7 cellular contexts compared by ENCODE assay signal in genomic region chr19:33933931-33934330, GRCh38.
"Had no signal": no experiment of that assay in that cellular context is flagged by ENCODE, and none has a peak within 500 bp of the region (broad histone marks: within the 10 kb centered on the region; RNA-seq: fewer than 3 reads in every experiment).

No MANE protein-coding gene starts in this region.

- DNase-seq: IMR-90, KBM-7, KG1 had no signal

- ATAC-seq: K562 had no signal

- H3K27ac ChIP-seq: HL-60, KMS-11 had no signal

- FAIRE-seq: HTR-8/SVneo, K562 had no signal

- H3K4me2 ChIP-seq: KMS-11 had no signal

- H3K4me3 ChIP-seq: K562 had no signal

- H3K9ac ChIP-seq: KMS-11 had no signal
